Comparison of ENCODE assay signal across 28 cellular contexts in genomic region chr1:94998748-94999147, GRCh38.
"Had no signal": no experiment of that assay in that cellular context is flagged by ENCODE, and none has a peak within 500 bp of the region (broad histone marks: within the 10 kb centered on the region; RNA-seq: fewer than 3 reads in every experiment).

No MANE protein-coding gene starts in this region.

- H3K27ac Mint-ChIP-seq: natural killer cell treated with Interleukin-12 subunit alpha and Interleukin-12 subunit beta and Interleukin-15 and Interleukin-18, amount 100 ng/mL, for 72 hours; progenitor cell of endocrine pancreas; stimulated activated effector memory CD8-positive, alpha-beta T cell treated with anti-CD3 and anti-CD28 coated beads, Interleukin-12 subunit alpha, Interleukin-12 subunit beta, amount 100 ng/mL, for 72 hours; stimulated activated naive B cell treated with anti-CD40 and anti-IgM and Interleukin-4, amounts not matched to agents 10 μg/mL and 1 μg/mL and 100 μg/mL, for 72 hours; stimulated activated naive CD8-positive, alpha-beta T cell treated with anti-CD3 and anti-CD28 coated beads, Interleukin-15, Interleukin-2, amounts not matched to agents 100 ng/mL and 50 ng/mL, for 24 hours had no signal

- H3K36me3 Mint-ChIP-seq: natural killer cell treated with Interleukin-12 subunit alpha and Interleukin-12 subunit beta and Interleukin-15 and Interleukin-18, amount 100 ng/mL, for 72 hours; stimulated activated effector memory CD8-positive, alpha-beta T cell treated with anti-CD3 and anti-CD28 coated beads, Interleukin-12 subunit alpha, Interleukin-12 subunit beta, amount 100 ng/mL, for 72 hours had no signal

- H2AFZ ChIP-seq: parathyroid adenoma had no signal

- DNase-seq: naive thymus-derived CD8-positive, alpha-beta T cell; nucleus accumbens; posterior cingulate gyrus; psoas muscle; right cardiac atrium; right lobe of liver; sigmoid colon; small intestine; stimulated activated CD4-positive, alpha-beta T cell treated with anti-CD3 and anti-CD28 coated beads, Interleukin-15, amount 100 ng/mL, for 24 hours; stimulated activated CD4-positive, alpha-beta T cell treated with anti-CD3 and anti-CD28 coated beads, Interleukin-2, amount 100 ng/mL, for 24 hours; stimulated activated CD4-positive, alpha-beta T cell treated with anti-CD3 and anti-CD28 coated beads, Interleukin-2, amount 100 ng/mL, for 48 hours; stimulated activated CD4-positive, alpha-beta T cell treated with anti-CD3 and anti-CD28 coated beads, Interleukin-4, amount 100 ng/mL, for 24 hours; stimulated activated naive B cell treated with anti-CD40 and anti-IgM and Interleukin-4, amounts not matched to agents 10 μg/mL and 1 μg/mL and 100 μg/mL, for 72 hours; stimulated activated naive CD4-positive, alpha-beta T cell treated with Interleukin-2 at 50 U/mL for 16 hours; stomach; thyroid gland; trophoblast cell; upper lobe of left lung had no signal

- H3K9ac ChIP-seq: parathyroid adenoma had no signal

- ATAC-seq: naive thymus-derived CD8-positive, alpha-beta T cell; natural killer cell treated with Interleukin-12 subunit alpha and Interleukin-12 subunit beta and Interleukin-15 and Interleukin-18, amount 100 ng/mL, for 72 hours; psoas muscle; right lobe of liver; stimulated activated effector memory CD8-positive, alpha-beta T cell treated with anti-CD3 and anti-CD28 coated beads, Interleukin-12 subunit alpha, Interleukin-12 subunit beta, amount 100 ng/mL, for 72 hours; stimulated activated naive B cell treated with anti-CD40 and anti-IgM and Interleukin-4, amounts not matched to agents 10 μg/mL and 1 μg/mL and 100 μg/mL, for 72 hours had no signal

- H3K27me3 ChIP-seq: neutrophil, right lobe of liver, sigmoid colon, stomach, thyroid gland, tibial nerve, upper lobe of left lung, vagina had no signal

- H3K36me3 ChIP-seq: neutrophil, right lobe of liver, sigmoid colon, stomach, thoracic aorta, thyroid gland, tibial nerve, upper lobe of left lung, vagina had no signal

- H3K4me3 Mint-ChIP-seq: naive thymus-derived CD8-positive, alpha-beta T cell; natural killer cell treated with Interleukin-12 subunit alpha and Interleukin-12 subunit beta and Interleukin-15 and Interleukin-18, amount 100 ng/mL, for 72 hours; stimulated activated effector memory CD8-positive, alpha-beta T cell treated with anti-CD3 and anti-CD28 coated beads, Interleukin-12 subunit alpha, Interleukin-12 subunit beta, amount 100 ng/mL, for 72 hours; stimulated activated naive B cell treated with anti-CD40 and anti-IgM and Interleukin-4, amounts not matched to agents 10 μg/mL and 1 μg/mL and 100 μg/mL, for 72 hours; stimulated activated naive CD8-positive, alpha-beta T cell treated with anti-CD3 and anti-CD28 coated beads, Interleukin-15, Interleukin-2, amounts not matched to agents 100 ng/mL and 50 ng/mL, for 24 hours had no signal

- H3K4me1 Mint-ChIP-seq: stimulated activated effector memory CD8-positive, alpha-beta T cell treated with anti-CD3 and anti-CD28 coated beads, Interleukin-12 subunit alpha, Interleukin-12 subunit beta, amount 100 ng/mL, for 72 hours; stimulated activated naive B cell treated with anti-CD40 and anti-IgM and Interleukin-4, amounts not matched to agents 10 μg/mL and 1 μg/mL and 100 μg/mL, for 72 hours had no signal

- H3K27me3 Mint-ChIP-seq: naive thymus-derived CD8-positive, alpha-beta T cell; progenitor cell of endocrine pancreas; stimulated activated naive B cell treated with anti-CD40 and anti-IgM and Interleukin-4, amounts not matched to agents 10 μg/mL and 1 μg/mL and 100 μg/mL, for 72 hours; stimulated activated naive CD8-positive, alpha-beta T cell treated with anti-CD3 and anti-CD28 coated beads, Interleukin-15, Interleukin-2, amounts not matched to agents 100 ng/mL and 50 ng/mL, for 24 hours had no signal

- FAIRE-seq: small intestine, urothelium cell line had no signal

- H3K27ac ChIP-seq: neutrophil, parathyroid adenoma, psoas muscle, right lobe of liver, stomach, thoracic aorta, thyroid gland, upper lobe of left lung, vagina had no signal

- H3K79me2 ChIP-seq: parathyroid adenoma had no signal

- H3K4me1 ChIP-seq: psoas muscle, right lobe of liver had no signal

- H3K9me3 ChIP-seq: neutrophil, psoas muscle, right lobe of liver, sigmoid colon, stomach, thoracic aorta, thyroid gland, tibial nerve, upper lobe of left lung, vagina had no signal

- H3K4me3 ChIP-seq: psoas muscle, right lobe of liver, sigmoid colon, stomach, thoracic aorta, thyroid gland, tibial nerve, upper lobe of left lung, vagina had no signal

- H3K9me3 Mint-ChIP-seq: naive thymus-derived CD8-positive, alpha-beta T cell; natural killer cell treated with Interleukin-12 subunit alpha and Interleukin-12 subunit beta and Interleukin-15 and Interleukin-18, amount 100 ng/mL, for 72 hours; stimulated activated effector memory CD8-positive, alpha-beta T cell treated with anti-CD3 and anti-CD28 coated beads, Interleukin-12 subunit alpha, Interleukin-12 subunit beta, amount 100 ng/mL, for 72 hours; stimulated activated naive B cell treated with anti-CD40 and anti-IgM and Interleukin-4, amounts not matched to agents 10 μg/mL and 1 μg/mL and 100 μg/mL, for 72 hours; stimulated activated naive CD8-positive, alpha-beta T cell treated with anti-CD3 and anti-CD28 coated beads, Interleukin-15, Interleukin-2, amounts not matched to agents 100 ng/mL and 50 ng/mL, for 24 hours had no signal
